Comparison of ENCODE assay signal across 8 cellular contexts in genomic region chr16:82031116-82032084, GRCh38. TPM values are rescaled to one million over a fixed set of nuclear protein-coding genes. Genes with fewer than 3 reads are reported as not detected.
A peak's percentile ranks its signal among the peaks of the same experiment; 100 is the strongest.
DNase-seq lines count a peak whose midpoint lies in the region; ATAC-seq, FAIRE-seq and TF ChIP-seq lines count a peak whose summit lies in the region.

No MANE protein-coding gene starts in this region.

- DNase-seq in NOMO-1 treated with DMSO at 0.1 percent for 48 hours (lab: John Stamatoyannopoulos, UW; ENCODE audit: unreplicated experiment) (peak; percentile 27), NOMO-1 treated with dmso at 0.1 percent for 144 hours (lab: John Stamatoyannopoulos, UW; ENCODE audit: unreplicated experiment) (no peak), NCI-H2171 (lab: John Stamatoyannopoulos, UW) (peak; percentile 12), bronchial epithelial cell (ENCODE audit: low read depth) (peak; percentile 80), neural crest cell (ENCODE audit: low read depth, low spot score) (no peak), NCI-H446 treated with DMSO at 0.1 percent for 48 hours (lab: John Stamatoyannopoulos, UW) (no peak)

- H3K27ac Mint-ChIP-seq in neural crest cell (ENCODE audit: unreplicated experiment): no peak overlapping the region

- no peaks in the 10 kb centered on the region for H3K36me3 ChIP-seq in bronchial epithelial cell (ENCODE audit: control insufficient read depth, insufficient read depth, low read length)

- H3K36me3 Mint-ChIP-seq in neural crest cell (ENCODE audit: low read depth): no peaks in the 10 kb centered on the region

- ATAC-seq in GM18868 (IDR thresholded peaks at IDR 0.05; ENCODE audit: unreplicated experiment) (no peak), GM21825 (IDR thresholded peaks at IDR 0.05; ENCODE audit: unreplicated experiment) (no peak)

- no peak overlapping the region for H3K4me3 ChIP-seq in bronchial epithelial cell (ENCODE audit: low read depth, low read length)

- H3K4me1 Mint-ChIP-seq in neural crest cell: no peaks in the 10 kb centered on the region

- FAIRE-seq in bronchial epithelial cell (lab: Jason Lieb, UNC): no peak

- TF ChIP-seq CTCF in bronchial epithelial cell (IDR thresholded peaks at IDR 0.05; ENCODE audit: insufficient read depth, low read length, severe bottlenecking) (peak; percentile 62), neural crest cell (conservative IDR thresholded peaks at IDR 0.05) (peak; percentile 64)

- no peaks in the 10 kb centered on the region for H3K9me3 Mint-ChIP-seq in neural crest cell

- peaks cover 9% of the 10 kb centered on the region for H3K27me3 Mint-ChIP-seq in neural crest cell (ENCODE audit: low read depth)

- H3K4me3 Mint-ChIP-seq in neural crest cell: no peak overlapping the region

- no peaks in the 10 kb centered on the region for H3K27me3 ChIP-seq in bronchial epithelial cell (ENCODE audit: control insufficient read depth, insufficient read depth, low read length)

RNA-seq across cellular contexts. Expression of gene HSD17B2, which starts 3.7 kb away (rescaled TPM):
- total RNA-seq in bronchial epithelial cell: 10.4 and 63.7 TPM in 2 replicates
- not detected in 2 replicates for total RNA-seq in neural crest cell

RNA-seq across cellular contexts. Expression of gene SDR42E1, which starts 20.1 kb away (rescaled TPM):
- 23.2 and 29.1 TPM in 2 replicates for total RNA-seq in bronchial epithelial cell
- not detected in 2 replicates for total RNA-seq in neural crest cell

Comparison
In these comparisons a context has a peak if more than half of its experiments do, and no peak if none do; other contexts are left out.
1. DNase-seq: peak in NOMO-1 treated with DMSO at 0.1 percent for 48 hours (single experiment), NCI-H2171 (single experiment) and bronchial epithelial cell (single experiment); none in NOMO-1 treated with dmso at 0.1 percent for 144 hours (single experiment), neural crest cell (single experiment) and NCI-H446 treated with DMSO at 0.1 percent for 48 hours (single experiment).
2. RNA of gene HSD17B2, which starts 3.7 kb away (total RNA-seq): 10.4 to 63.7 TPM in bronchial epithelial cell; not detected in neural crest cell; every median in the first group is over 10 times any median in the second.
3. RNA of gene SDR42E1, which starts 20.1 kb away (total RNA-seq): 23.2 to 29.1 TPM in bronchial epithelial cell; not detected in neural crest cell; every median in the first group is over 10 times any median in the second.